ENCODE assay signal across 8 cellular contexts in the genomic region with DNA sequence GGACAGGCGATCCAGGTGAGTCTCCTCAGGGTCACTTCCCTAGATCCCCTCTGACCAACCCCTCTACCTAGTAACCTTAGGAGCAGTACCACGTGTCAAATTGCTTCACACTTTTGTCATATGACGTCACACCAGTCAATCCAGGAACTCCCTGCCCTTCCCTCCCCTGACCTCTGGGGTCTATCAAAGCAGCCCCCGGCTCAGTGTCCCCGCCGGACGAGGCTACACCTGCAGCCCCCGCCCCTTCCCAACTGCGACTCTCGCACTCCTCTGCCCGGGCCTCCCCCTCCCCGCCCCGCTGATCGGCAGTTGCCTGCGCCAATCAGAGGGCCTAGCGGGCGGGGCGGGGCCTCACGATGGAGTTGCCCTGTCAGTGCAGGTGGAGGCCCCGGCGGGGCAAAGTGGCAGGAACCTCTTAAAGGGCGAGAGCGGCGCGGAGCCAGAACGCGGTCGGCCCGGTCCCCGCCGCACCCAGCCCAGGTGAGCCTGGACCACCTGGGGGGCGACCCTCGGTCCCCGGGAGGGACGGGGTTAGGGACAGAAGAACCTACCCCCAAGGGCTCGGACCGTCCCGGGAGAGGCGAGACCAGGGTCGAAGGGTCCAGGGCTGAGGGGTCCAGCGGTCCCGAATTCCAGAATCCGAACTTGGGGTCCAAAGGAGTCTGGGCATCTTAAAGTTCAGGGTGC. TPM values are rescaled to one million over a fixed set of nuclear protein-coding genes. Genes with fewer than 3 reads are reported as not detected.
DNase-seq lines count a peak whose midpoint lies in the region; ATAC-seq and TF ChIP-seq lines count a peak whose summit lies in the region.

No MANE protein-coding gene starts in this region.

- whole genome bisulfite sequencing in heart right ventricle, 2 donors, result 1 to 2% methylated on average over 43 of the region's 43 CpGs

- H3K4me3 ChIP-seq in H7 (ENCODE audit: insufficient read depth, low read depth, low read length), result peak overlapping the region; percentile 85
- H3K4me3 ChIP-seq in adipocyte (ENCODE audit: low read length), result peak overlapping the region; percentile 90
- H3K4me3 ChIP-seq in heart right ventricle, result peak overlapping the region; percentile 53 to 99 (median 88)
- peak overlapping the region; percentile 96 for H3K4me3 ChIP-seq in upper lobe of right lung

- no peak for TF ChIP-seq CTCF in heart right ventricle (IDR thresholded peaks at IDR 0.05)
- TF ChIP-seq CTCF in upper lobe of right lung (IDR thresholded peaks at IDR 0.05), result no peak

- H3K9me3 ChIP-seq in adipocyte (ENCODE audit: control insufficient read depth, low read length), result no peaks in the 10 kb centered on the region
- no peaks in the 10 kb centered on the region for H3K9me3 ChIP-seq in heart right ventricle
- no peaks in the 10 kb centered on the region for H3K9me3 ChIP-seq in upper lobe of right lung

- H3K9ac ChIP-seq in adipocyte (ENCODE audit: low read length), result peak overlapping the region; percentile 83

- peak; percentile 72 for DNase-seq in DMS79 (lab: John Stamatoyannopoulos, UW)
- peak; percentile 100 for DNase-seq in H7
- peak; percentile 48 for DNase-seq in NCI-H1092 (lab: John Stamatoyannopoulos, UW)
- DNase-seq in T follicular helper cell (ENCODE audit: low read depth), result peak; percentile 88
- DNase-seq in adipocyte (ENCODE audit: low read depth), result peak; percentile 84
- DNase-seq in heart right ventricle, result peak; percentile 80 to 86
- DNase-seq in posterior cingulate gyrus, result peak; percentile 51 to 95 (median 66)
- peak; percentile 96 for DNase-seq in upper lobe of right lung

- no peaks in the 10 kb centered on the region for H3K36me3 ChIP-seq in H7 (replicated peaks; ENCODE audit: control insufficient read depth, insufficient read depth, low read length)
- no peaks in the 10 kb centered on the region for H3K36me3 ChIP-seq in adipocyte (ENCODE audit: control insufficient read depth, insufficient read depth, low read length, severe bottlenecking)
- H3K36me3 ChIP-seq in heart right ventricle, result no peaks in the 10 kb centered on the region
- no peaks in the 10 kb centered on the region for H3K36me3 ChIP-seq in upper lobe of right lung

- H3K27me3 ChIP-seq in H7 (ENCODE audit: control insufficient read depth, insufficient read depth, low read length) (peaks cover 9% of the 10 kb centered on the region), adipocyte (replicated peaks; ENCODE audit: control insufficient read depth, insufficient read depth, low read length) (no peaks in the 10 kb centered on the region), heart right ventricle (peaks cover 0 to 6% (median 0%) of the 10 kb centered on the region in 7 donors), upper lobe of right lung (no peaks in the 10 kb centered on the region)

- H3K4me1 ChIP-seq in adipocyte (ENCODE audit: control insufficient read depth, insufficient read depth, low read length) (peaks cover 20% of the 10 kb centered on the region), heart right ventricle (peaks cover 0 to 45% (median 16%) of the 10 kb centered on the region in 9 donors), upper lobe of right lung (peaks cover 36% of the 10 kb centered on the region)

- H3K27ac ChIP-seq in heart right ventricle (peak overlapping the region; percentile 34 to 93 (median 86)), upper lobe of right lung (peak overlapping the region; percentile 77)

- ATAC-seq in heart right ventricle (peak; percentile 79 to 89 (median 84)), upper lobe of right lung (peak; percentile 87)

- intact Hi-C loops in heart right ventricle (cut with DNase I), result loop anchor here in 5 of 10 donors (5.0 to 10.0 kb wide), 5 partner anchors 95 to 1818 kb away; a partner anchor contains a TSS
- intact Hi-C loops in posterior cingulate gyrus (cut with DNase I), result no loop called here
- intact Hi-C loops in upper lobe of right lung (cut with DNase I), result no loop called here

RNA-seq across cellular contexts. Expression of a gene that starts 27.5 kb away (rescaled TPM):
- 58.7 and 79.7 TPM in 2 replicates for total RNA-seq in H7 (2014; rRNA removed; shearing (Covaris generic))
- total RNA-seq in heart right ventricle, result 10 to 100 TPM; 14.7 to 36.8 (median 24.7) TPM
- polyA plus RNA-seq in heart right ventricle, result 1 to 10 TPM; 4.1 to 8.9 TPM
- total RNA-seq in upper lobe of right lung, result 67.0 TPM

Comparison
In these comparisons a context has a peak if more than half of its experiments do, and no peak if none do; other contexts are left out.
1. Peak in every context shown above with its lines: DNase-seq, ATAC-seq, H3K4me3 ChIP-seq and H3K27ac ChIP-seq.
2. DNase-seq: peak in every context shown above with its lines; median percentile 100 in H7; 96 in upper lobe of right lung; 88 in T follicular helper cell; 84 in adipocyte; 83 in heart right ventricle; 72 in DMS79; 66 in posterior cingulate gyrus; 48 in NCI-H1092.